ENCODE assay signal across 1 cellular context in genomic region chr19:4342421-4343055, GRCh38.
TF ChIP-seq lines count a peak whose summit lies in the region.

No MANE protein-coding gene starts in this region.

TF ChIP-seq in K562, 482 proteins besides CTCF, POLR2A, EP300 and RAD21 (continued from another document and continues in another):
- TF ChIP-seq CUX1 (CRISPR knock-in tag; IDR thresholded peaks at IDR 0.05) (peak; percentile 100), MECOM (CRISPR knock-in tag; IDR thresholded peaks at IDR 0.05) (peak; percentile 93), NR0B1 (IDR thresholded peaks at IDR 0.05; ENCODE audit: partially characterized antibody) (no peak), ATF7 (IDR thresholded peaks at IDR 0.05) (peak; percentile 67; the same call in 1 of the 2 replicates), BCL6 (CRISPR knock-in tag; IDR thresholded peaks at IDR 0.05) (peak; percentile 85), YY1 (IDR thresholded peaks at IDR 0.05; ENCODE audit: borderline replicate concordance in 1 of 3, control insufficient read depth in 1 of 3, extremely low read depth in 1 of 3, insufficient read depth in 3 of 3, insufficient read length in 1 of 3, insufficient replicate concordance in 2 of 3, low read depth in 1 of 3, low read length in 2 of 3) (peak in 1 of 3 experiments; percentile 43), CREB1 (IDR thresholded peaks at IDR 0.05) (peak; percentile 23; the same call in 1 of the 2 replicates), CREB1 (CRISPR knock-in tag; IDR thresholded peaks at IDR 0.05) (peak; percentile 61; the same call in 1 of the 2 replicates), CBX5 (IDR thresholded peaks at IDR 0.05; ENCODE audit: borderline replicate concordance, low read depth) (no peak), MTA1 (IDR thresholded peaks at IDR 0.05; ENCODE audit: borderline replicate concordance) (no peak), SMAD2 (IDR thresholded peaks at IDR 0.05; ENCODE audit: low read depth, low read length) (no peak), HDAC2 (IDR thresholded peaks at IDR 0.05) (peak; percentile 36; the same call in 1 of the 2 replicates), MNT (conservative IDR thresholded peaks at IDR 0.05) (no peak; a peak in 1 of 4 replicates), GMEB1 (CRISPR knock-in tag; IDR thresholded peaks at IDR 0.05) (peak; percentile 72), NR4A1 (CRISPR knock-in tag; IDR thresholded peaks at IDR 0.05) (no peak), NR4A1 (tag; IDR thresholded peaks at IDR 0.05) (peak; percentile 97), CAMTA2 (CRISPR knock-in tag; conservative IDR thresholded peaks at IDR 0.05) (0 out of 2 replicates have a peak, but pooled peaks have one; percentile 63), YBX1 (IDR thresholded peaks at IDR 0.05) (no peak), KLF6 (CRISPR knock-in tag; IDR thresholded peaks at IDR 0.05; ENCODE audit: borderline replicate concordance) (peak; percentile 92), SP2 (IDR thresholded peaks at IDR 0.05; ENCODE audit: extremely low read depth, low read depth, low read length, poor library complexity, severe bottlenecking) (peak; percentile 65), RBM25 (IDR thresholded peaks at IDR 0.05; ENCODE audit: low read depth, low read length, severe bottlenecking) (peak; percentile 99), KAT8 (IDR thresholded peaks at IDR 0.05; ENCODE audit: low read depth) (no peak), XRCC3 (IDR thresholded peaks at IDR 0.05) (no peak), NFYB (IDR thresholded peaks at IDR 0.05; ENCODE audit: extremely low read depth, insufficient read length) (peak; percentile 98), FOXM1 (IDR thresholded peaks at IDR 0.05; ENCODE audit: low read depth) (peak; percentile 73; the same call in 1 of the 2 replicates), FOXM1 (CRISPR knock-in tag; IDR thresholded peaks at IDR 0.05; ENCODE audit: low read depth) (0 out of 2 replicates have a peak, but pooled peaks have one; percentile 51), SLC30A9 (CRISPR knock-in tag; IDR thresholded peaks at IDR 0.05) (no peak), SREBF2 (CRISPR knock-in tag; IDR thresholded peaks at IDR 0.05) (peak; percentile 70; the same call in 1 of the 2 replicates), ZNF431 (CRISPR knock-in tag; IDR thresholded peaks at IDR 0.05) (peak; percentile 44; the same call in 1 of the 2 replicates), ELK3 (CRISPR knock-in tag; IDR thresholded peaks at IDR 0.05) (peak; percentile 64; the same call in 1 of the 2 replicates), PRDM10 (IDR thresholded peaks at IDR 0.05; ENCODE audit: partially characterized antibody) (peak; percentile 57), ZNF512 (tag; IDR thresholded peaks at IDR 0.05) (no peak), TOE1 (IDR thresholded peaks at IDR 0.05; ENCODE audit: borderline replicate concordance) (peak; percentile 15; the same call in 1 of the 2 replicates), TOE1 (CRISPR knock-in tag; IDR thresholded peaks at IDR 0.05; ENCODE audit: borderline replicate concordance, low read depth) (no peak), PURB (CRISPR knock-in tag; IDR thresholded peaks at IDR 0.05; ENCODE audit: low read depth) (no peak), ZBTB43 (CRISPR knock-in tag; IDR thresholded peaks at IDR 0.05) (no peak), ETV5 (CRISPR knock-in tag; IDR thresholded peaks at IDR 0.05; ENCODE audit: low read depth) (peak; percentile 57; the same call in 1 of the 2 replicates), FOSL1 (tag; conservative IDR thresholded peaks at IDR 0.05) (0 out of 2 replicates have a peak, but pooled peaks have one; percentile 37), NELFE (IDR thresholded peaks at IDR 0.05; ENCODE audit: insufficient read depth, insufficient read length) (no peak), HDAC8 (tag; IDR thresholded peaks at IDR 0.05) (0 out of 2 replicates have a peak, but pooled peaks have one; percentile 74), CBFB (CRISPR knock-in tag; IDR thresholded peaks at IDR 0.05) (0 out of 2 replicates have a peak, but pooled peaks have one; percentile 22), ZNF76 (CRISPR knock-in tag; IDR thresholded peaks at IDR 0.05; ENCODE audit: borderline replicate concordance) (peak; percentile 63; the same call in 1 of the 2 replicates), SAFB (IDR thresholded peaks at IDR 0.05; ENCODE audit: borderline replicate concordance, low read depth, low read length) (no peak), ZNF232 (CRISPR knock-in tag; IDR thresholded peaks at IDR 0.05) (no peak), FOXK1 (CRISPR knock-in tag; IDR thresholded peaks at IDR 0.05; ENCODE audit: borderline replicate concordance) (no peak), GTF2B (IDR thresholded peaks at IDR 0.05; ENCODE audit: extremely low read depth, insufficient read length) (no peak)
